ENCODE assay signal across 8 cellular contexts in the genomic region with DNA sequence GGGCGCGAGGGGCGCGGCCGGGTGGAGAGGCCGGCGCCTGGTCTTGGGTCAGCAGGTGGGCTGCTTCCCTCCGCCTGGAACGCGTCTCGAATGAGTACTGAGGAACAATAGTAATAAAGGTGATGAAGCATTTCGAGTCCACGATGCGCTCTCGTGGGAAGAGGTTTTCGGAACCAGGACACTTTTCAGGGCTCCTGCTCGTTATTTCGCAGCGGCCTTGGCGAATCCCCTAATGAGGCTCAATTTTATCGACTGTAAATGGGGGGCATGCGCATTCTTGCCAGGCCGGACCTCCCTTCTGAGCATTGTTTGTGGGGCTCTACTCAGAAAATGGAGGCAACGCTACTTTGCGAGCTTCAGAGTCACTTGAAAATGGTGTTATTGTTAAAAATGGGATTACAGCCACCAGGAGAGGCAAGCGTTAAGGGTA. TPM values are rescaled to one million over a fixed set of nuclear protein-coding genes. Genes with fewer than 3 reads are reported as not detected.
A peak's percentile ranks its signal among the peaks of the same experiment; 100 is the strongest.
DNase-seq lines count a peak whose midpoint lies in the region; TF ChIP-seq lines count a peak whose summit lies in the region.

No MANE protein-coding gene starts in this region.

- no peaks in the 10 kb centered on the region for H3K27me3 Mint-ChIP-seq in nephron (ENCODE audit: low read depth)

- H3K4me3 Mint-ChIP-seq in nephron = peak overlapping the region; percentile 91 to 100 (median 98)

- peak overlapping the region; percentile 86 for H3K27ac ChIP-seq in C4-2B
- H3K27ac ChIP-seq in cingulate gyrus (ENCODE audit: low read depth, low read length) = peak overlapping the region; percentile 92

- H3K9me3 Mint-ChIP-seq in nephron = no peaks in the 10 kb centered on the region

- H3K4me1 Mint-ChIP-seq in nephron = peaks cover 37% of the 10 kb centered on the region

- TF ChIP-seq CTCF in C4-2B (conservative IDR thresholded peaks at IDR 0.05) = no peak
- TF ChIP-seq CTCF in nephron (IDR thresholded peaks at IDR 0.05; ENCODE audit: unreplicated experiment in 3 of 3) = no peak

- H3K27ac Mint-ChIP-seq in nephron = peak overlapping the region; percentile 99 to 100 (median 100)

- H3K36me3 Mint-ChIP-seq in nephron (ENCODE audit: low read depth) = peaks cover 30% of the 10 kb centered on the region

- DNase-seq in HT1080 (ENCODE audit: low read depth) = peak; percentile 10
- no peak for DNase-seq in stimulated activated naive CD4-positive, alpha-beta T cell treated with Interleukin-2 at 50 U/mL for 16 hours (lab: John Stamatoyannopoulos, UW)
- no peak for DNase-seq in MV-4-11 (lab: John Stamatoyannopoulos, UW)
- no peak for DNase-seq in middle frontal gyrus (ENCODE audit: extremely low spot score, low spot score)
- no peak for DNase-seq in activated CD4-positive, alpha-beta T cell treated with anti-CD3 and anti-CD28 coated beads, Interleukin-2, amount 50 U/mL, for 48 hours

RNA-seq across cellular contexts. Expression of gene NR2C2, which starts 1.2 kb away (rescaled TPM):
- 20.3 and 29.2 TPM in 2 replicates for total RNA-seq in HT1080 (2014; rRNA removed; shearing (Covaris generic))
- polyA plus RNA-seq in HT1080 (2015; cell fraction: cytosol; rRNA removed) = 13.0 and 16.7 TPM in 2 replicates
- 46.2 and 49.9 TPM in 2 replicates for polyA plus RNA-seq in HT1080 (2015; cell fraction: nucleus; rRNA removed)
